ENCODE assay signal across 1 cellular context in the genomic region with DNA sequence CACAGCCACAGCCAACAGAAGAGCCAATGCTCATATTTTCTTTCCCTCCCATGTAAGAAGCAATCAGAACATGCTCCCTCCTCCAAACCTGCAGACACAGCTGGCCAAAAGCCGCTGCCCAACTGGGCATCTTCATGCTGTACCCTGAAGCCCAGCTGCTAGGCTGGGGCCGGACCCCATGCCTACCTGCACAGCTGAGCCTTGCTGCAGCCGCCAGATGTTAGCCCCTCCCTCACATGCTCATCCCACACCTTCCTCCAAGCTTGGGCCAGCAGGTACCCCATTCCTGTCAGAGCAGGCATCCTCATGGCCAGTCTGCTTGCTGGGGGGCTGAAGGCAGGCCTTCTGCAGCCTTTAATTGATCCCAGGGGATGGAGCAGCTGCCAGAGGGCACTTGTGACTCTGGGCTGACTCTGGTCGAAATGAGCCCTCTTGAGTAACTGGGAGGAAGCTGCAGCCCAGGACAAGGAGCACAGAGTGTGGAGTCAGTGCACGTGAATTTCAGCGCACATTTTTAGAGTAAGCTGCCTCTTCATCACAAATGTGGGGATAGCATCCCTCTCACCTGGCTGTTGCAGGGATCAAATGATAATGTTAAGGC.
TF ChIP-seq lines count a peak whose summit lies in the region.

No MANE protein-coding gene starts in this region.

TF ChIP-seq in WTC11, 78 proteins besides CTCF, POLR2A, EP300 and RAD21 (continued from another document):
- TF ChIP-seq, protein P1, sequence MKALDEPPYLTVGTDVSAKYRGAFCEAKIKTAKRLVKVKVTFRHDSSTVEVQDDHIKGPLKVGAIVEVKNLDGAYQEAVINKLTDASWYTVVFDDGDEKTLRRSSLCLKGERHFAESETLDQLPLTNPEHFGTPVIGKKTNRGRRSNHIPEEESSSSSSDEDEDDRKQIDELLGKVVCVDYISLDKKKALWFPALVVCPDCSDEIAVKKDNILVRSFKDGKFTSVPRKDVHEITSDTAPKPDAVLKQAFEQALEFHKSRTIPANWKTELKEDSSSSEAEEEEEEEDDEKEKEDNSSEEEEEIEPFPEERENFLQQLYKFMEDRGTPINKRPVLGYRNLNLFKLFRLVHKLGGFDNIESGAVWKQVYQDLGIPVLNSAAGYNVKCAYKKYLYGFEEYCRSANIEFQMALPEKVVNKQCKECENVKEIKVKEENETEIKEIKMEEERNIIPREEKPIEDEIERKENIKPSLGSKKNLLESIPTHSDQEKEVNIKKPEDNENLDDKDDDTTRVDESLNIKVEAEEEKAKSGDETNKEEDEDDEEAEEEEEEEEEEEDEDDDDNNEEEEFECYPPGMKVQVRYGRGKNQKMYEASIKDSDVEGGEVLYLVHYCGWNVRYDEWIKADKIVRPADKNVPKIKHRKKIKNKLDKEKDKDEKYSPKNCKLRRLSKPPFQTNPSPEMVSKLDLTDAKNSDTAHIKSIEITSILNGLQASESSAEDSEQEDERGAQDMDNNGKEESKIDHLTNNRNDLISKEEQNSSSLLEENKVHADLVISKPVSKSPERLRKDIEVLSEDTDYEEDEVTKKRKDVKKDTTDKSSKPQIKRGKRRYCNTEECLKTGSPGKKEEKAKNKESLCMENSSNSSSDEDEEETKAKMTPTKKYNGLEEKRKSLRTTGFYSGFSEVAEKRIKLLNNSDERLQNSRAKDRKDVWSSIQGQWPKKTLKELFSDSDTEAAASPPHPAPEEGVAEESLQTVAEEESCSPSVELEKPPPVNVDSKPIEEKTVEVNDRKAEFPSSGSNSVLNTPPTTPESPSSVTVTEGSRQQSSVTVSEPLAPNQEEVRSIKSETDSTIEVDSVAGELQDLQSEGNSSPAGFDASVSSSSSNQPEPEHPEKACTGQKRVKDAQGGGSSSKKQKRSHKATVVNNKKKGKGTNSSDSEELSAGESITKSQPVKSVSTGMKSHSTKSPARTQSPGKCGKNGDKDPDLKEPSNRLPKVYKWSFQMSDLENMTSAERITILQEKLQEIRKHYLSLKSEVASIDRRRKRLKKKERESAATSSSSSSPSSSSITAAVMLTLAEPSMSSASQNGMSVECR (CRISPR knock-in tag; IDR thresholded peaks at IDR 0.05; ENCODE audit: borderline replicate concordance): no peak
- TF ChIP-seq JAZF1 (CRISPR knock-in tag; IDR thresholded peaks at IDR 0.05) (no peak), MXD4 (CRISPR knock-in tag; IDR thresholded peaks at IDR 0.05; ENCODE audit: borderline replicate concordance) (no peak), ZNF263 (CRISPR knock-in tag; IDR thresholded peaks at IDR 0.05; ENCODE audit: low read depth) (no peak), CREM (CRISPR knock-in tag; IDR thresholded peaks at IDR 0.05) (no peak), PREB (CRISPR knock-in tag; IDR thresholded peaks at IDR 0.05; ENCODE audit: borderline replicate concordance) (no peak), TEAD4 (CRISPR knock-in tag; IDR thresholded peaks at IDR 0.05) (no peak), GRHL2 (CRISPR knock-in tag; IDR thresholded peaks at IDR 0.05; ENCODE audit: insufficient replicate concordance, severe bottlenecking) (no peak), EMX1 (CRISPR knock-in tag; IDR thresholded peaks at IDR 0.05) (no peak), ZNF532 (CRISPR knock-in tag; IDR thresholded peaks at IDR 0.05; ENCODE audit: borderline replicate concordance) (no peak), NR3C1 (CRISPR knock-in tag; conservative IDR thresholded peaks at IDR 0.05; ENCODE audit: low read depth) (no peak)
- TF ChIP-seq, protein P2, sequence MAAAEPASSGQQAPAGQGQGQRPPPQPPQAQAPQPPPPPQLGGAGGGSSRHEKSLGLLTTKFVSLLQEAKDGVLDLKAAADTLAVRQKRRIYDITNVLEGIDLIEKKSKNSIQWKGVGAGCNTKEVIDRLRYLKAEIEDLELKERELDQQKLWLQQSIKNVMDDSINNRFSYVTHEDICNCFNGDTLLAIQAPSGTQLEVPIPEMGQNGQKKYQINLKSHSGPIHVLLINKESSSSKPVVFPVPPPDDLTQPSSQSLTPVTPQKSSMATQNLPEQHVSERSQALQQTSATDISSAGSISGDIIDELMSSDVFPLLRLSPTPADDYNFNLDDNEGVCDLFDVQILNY (CRISPR knock-in tag; IDR thresholded peaks at IDR 0.05): no peak
- TF ChIP-seq, protein P3, sequence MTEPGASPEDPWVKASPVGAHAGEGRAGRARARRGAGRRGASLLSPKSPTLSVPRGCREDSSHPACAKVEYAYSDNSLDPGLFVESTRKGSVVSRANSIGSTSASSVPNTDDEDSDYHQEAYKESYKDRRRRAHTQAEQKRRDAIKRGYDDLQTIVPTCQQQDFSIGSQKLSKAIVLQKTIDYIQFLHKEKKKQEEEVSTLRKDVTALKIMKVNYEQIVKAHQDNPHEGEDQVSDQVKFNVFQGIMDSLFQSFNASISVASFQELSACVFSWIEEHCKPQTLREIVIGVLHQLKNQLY (CRISPR knock-in tag; IDR thresholded peaks at IDR 0.05): no peak
